In genomic region chr9:124780757-124781151, GRCh38 we compare ENCODE assay signal across 24 cellular contexts. TPM values are rescaled to one million over a fixed set of nuclear protein-coding genes. Genes with fewer than 3 reads are reported as not detected.
DNase-seq lines count a peak whose midpoint lies in the region; ATAC-seq and TF ChIP-seq lines count a peak whose summit lies in the region.
"Had no signal": no experiment of that assay in that cellular context is flagged by ENCODE, and none has a peak within 500 bp of the region (broad histone marks: within the 10 kb centered on the region; RNA-seq: fewer than 3 reads in every experiment).

No MANE protein-coding gene starts in this region.

- no peak overlapping the region for H3K23ac ChIP-seq in mesenchymal stem cell (ENCODE audit: low read length in 2 of 2)

- no peak overlapping the region for H3K14ac ChIP-seq in mesenchymal stem cell (ENCODE audit: low read length in 2 of 2)

- peak overlapping the region; percentile 90 for H2AK5ac ChIP-seq in mesenchymal stem cell (ENCODE audit: low read length, severe bottlenecking)

- DNase-seq in GM13977 (ENCODE audit: low spot score) = peak; percentile 14
- no peak for DNase-seq in RWPE1 (ENCODE audit: low spot score)
- DNase-seq in mesenchymal stem cell = no peak
- DNase-seq in spleen = peak; percentile 56
- DNase-seq in mesenteric fat pad (ENCODE audit: low spot score) = no peak
- no peak for DNase-seq in Ammon's horn (ENCODE audit: low spot score)
- DNase-seq: activated CD8-positive, alpha-beta T cell treated with anti-CD3 and anti-CD28 coated beads, Interleukin-2, amount 10 ng/mL, durations not matched to agents 7 days and 5 days; activated naive CD8-positive, alpha-beta T cell treated with anti-CD3 and anti-CD28 coated beads for 36 hours; CD8-positive, alpha-beta memory T cell; DMS53; effector memory CD8-positive, alpha-beta T cell; NCI-H187; nucleus accumbens; PC-3; stimulated activated CD4-positive, alpha-beta T cell treated with anti-CD3 and anti-CD28 coated beads, Interleukin-15, amount 100 ng/mL, for 24 hours had no signal

- CTCF ChIA-PET in RWPE1 (lab: Yijun Ruan, JAX) = interaction anchor here (15.3 kb wide), 1 partner anchor 67 kb away, joined by 761 read pairs; the partner anchor contains the start of gene WDR38

- peaks cover 17% of the 10 kb centered on the region for H3K79me1 ChIP-seq in mesenchymal stem cell (replicated peaks; ENCODE audit: low read length, poor library complexity, severe bottlenecking)

- H3K27me3 ChIP-seq in mesenchymal stem cell (ENCODE audit: control insufficient read depth in 1 of 2, insufficient read depth in 1 of 2, low read length in 2 of 2) (no peaks in the 10 kb centered on the region), spleen (replicated peaks in 1 of 7) (peaks cover 0 to 21% (median 13%) of the 10 kb centered on the region in 7 donors)
- H3K27me3 ChIP-seq: SJSA1, suprapubic skin had no signal

- 98% methylated on average over 4 of the region's 4 CpGs for WGBS in mesenchymal stem cell
- 79 to 98% (median 94%) methylated on average over 4 of the region's 4 CpGs for WGBS in spleen, 5 donors

- in situ Hi-C loops in GM13977 (cut with MboI; ENCODE audit: low pct_unique_long_range_greater_than_20kb, low sequenced_read_pairs, unreplicated experiment) = loop anchor here (25.0 kb wide), 1 partner anchor 582 kb away; no protein-coding TSS in a partner anchor

- H3K9me3 ChIP-seq in mesenchymal stem cell (ENCODE audit: control insufficient read depth, low read length) = no peaks in the 10 kb centered on the region
- H3K9me3 ChIP-seq in spleen = no peaks in the 10 kb centered on the region
- H3K9me3 ChIP-seq: suprapubic skin had no signal

- H3K18ac ChIP-seq in mesenchymal stem cell (ENCODE audit: low read depth in 1 of 2, low read length in 2 of 2) = peak overlapping the region in 1 of 2 experiments; percentile 0

- no peak overlapping the region for H2BK15ac ChIP-seq in mesenchymal stem cell (ENCODE audit: low read depth, poor library complexity, severe bottlenecking)

- no peak overlapping the region for H3K9ac ChIP-seq in mesenchymal stem cell (ENCODE audit: low read length)
- H3K9ac ChIP-seq: KMS-11 had no signal

- no peak overlapping the region for H2AFZ ChIP-seq in mesenchymal stem cell (ENCODE audit: low read depth, low read length)

- H3K4me1 ChIP-seq in mesenchymal stem cell (ENCODE audit: control insufficient read depth, insufficient read depth, low read depth, low read length) = peaks cover 40% of the 10 kb centered on the region
- peaks cover 10 to 90% (median 59%) of the 10 kb centered on the region in 6 donors for H3K4me1 ChIP-seq in spleen

- H2BK5ac ChIP-seq in mesenchymal stem cell (ENCODE audit: low read depth, low read length, poor library complexity, severe bottlenecking) = no peak overlapping the region

- POLR2A ChIA-PET in RWPE1 (lab: Yijun Ruan, JAX; ENCODE audit: low non-redundant PET) = no interaction called here

- no peak overlapping the region for H2BK120ac ChIP-seq in mesenchymal stem cell (ENCODE audit: low read depth, low read length)

- no peak for TF ChIP-seq CTCF in GM13977 (IDR thresholded peaks at IDR 0.05; ENCODE audit: extremely low read depth, insufficient read depth, missing control alignments)
- no peak for TF ChIP-seq CTCF in RWPE1 (conservative IDR thresholded peaks at IDR 0.05; ENCODE audit: low read depth)
- no peak for TF ChIP-seq CTCF in spleen (IDR thresholded peaks at IDR 0.05 in 8 of 11, conservative IDR thresholded peaks at IDR 0.05 in 3 of 11)

- H3K27ac ChIP-seq in RWPE1 = peak overlapping the region; percentile 90
- H3K27ac ChIP-seq in mesenchymal stem cell (ENCODE audit: low read length, poor library complexity, severe bottlenecking) = no peak overlapping the region
- peak overlapping the region in 4 of 8 donors; percentile 4 to 88 (median 80) for H3K27ac ChIP-seq in spleen
- H3K27ac ChIP-seq: KMS-11, SJSA1 had no signal

- no peak overlapping the region for H3K4me3 ChIP-seq in mesenchymal stem cell (ENCODE audit: insufficient read depth in 1 of 2, low read depth in 1 of 2, low read length in 2 of 2)
- peak overlapping the region in 1 of 8 donors; percentile 74 for H3K4me3 ChIP-seq in spleen
- H3K4me3 ChIP-seq: GM12878, GM23338, SJSA1, suprapubic skin had no signal

- no peak overlapping the region for H3K4ac ChIP-seq in mesenchymal stem cell (ENCODE audit: low read depth in 1 of 2, low read length in 2 of 2)

- H4K8ac ChIP-seq in mesenchymal stem cell (ENCODE audit: low read length) = no peak overlapping the region

- TF ChIP-seq POLR2A in spleen (IDR thresholded peaks at IDR 0.05) = no peak

- intact Hi-C loops in spleen (cut with DNase I; ENCODE audit: low total_unique reads) = no loop called here

- ATAC-seq in HG03442 (IDR thresholded peaks at IDR 0.05; ENCODE audit: unreplicated experiment) (no peak), GM18861 (IDR thresholded peaks at IDR 0.05; ENCODE audit: unreplicated experiment) (no peak)
- ATAC-seq: activated CD8-positive, alpha-beta T cell treated with anti-CD3 and anti-CD28 coated beads, Interleukin-2, amount 10 ng/mL, durations not matched to agents 7 days and 5 days; effector memory CD8-positive, alpha-beta T cell; GM12878; PC-3 had no signal

- H4K91ac ChIP-seq in mesenchymal stem cell (ENCODE audit: low read length) = no peak overlapping the region

- H2BK12ac ChIP-seq in mesenchymal stem cell (ENCODE audit: low read length in 2 of 2) = peak overlapping the region in 1 of 2 experiments; percentile 11

- H3K36me3 ChIP-seq in mesenchymal stem cell (ENCODE audit: control insufficient read depth in 1 of 2, insufficient read depth in 2 of 2, low read depth in 1 of 2, low read length in 2 of 2) = no peaks in the 10 kb centered on the region
- H3K36me3 ChIP-seq in spleen = no peaks in the 10 kb centered on the region
- H3K36me3 ChIP-seq: SJSA1, suprapubic skin had no signal

- H3K4me2 ChIP-seq in mesenchymal stem cell (ENCODE audit: low read length, poor library complexity, severe bottlenecking) = no peak overlapping the region
- H3K4me2 ChIP-seq: KMS-11 had no signal

RNA-seq across cellular contexts. Expression of gene OLFML2A, which starts 3.8 kb away (rescaled TPM):
- 14.3 TPM for polyA plus RNA-seq in mesenchymal stem cell (2013, experiment 1 of 2)
- 14.4 TPM for polyA plus RNA-seq in mesenchymal stem cell (2013, experiment 2 of 2)
- total RNA-seq in spleen (100 to 1,000 TPM in 6 of 7 donors, 10 to 100 TPM in 1; 44.0 to 187 (median 139) TPM), mesenteric fat pad (10.7 TPM)
- polyA plus RNA-seq in spleen = 10 to 100 TPM in 1 of 3 donors, 1 to 10 TPM in 2; 3.0 to 12.5 (median 3.2) TPM
- total RNA-seq: activated CD8-positive, alpha-beta T cell treated with anti-CD3 and anti-CD28 coated beads, Interleukin-2, amount 10 ng/mL, durations not matched to agents 7 days and 5 days; activated naive CD8-positive, alpha-beta T cell treated with anti-CD3 and anti-CD28 coated beads for 36 hours; activated T-helper 1 cell treated with anti-CD3 and anti-CD28 coated beads, Interleukin-12 subunit alpha, Interleukin-12 subunit beta, Interleukin-2, Interleukin-4 antibody, amounts not matched to agents 30 ng/mL and 10 ng/mL and 1 ng/mL, durations not matched to agents 14 hours and 24 hours and 36 hours; CD8-positive, alpha-beta memory T cell; T-helper 2 cell treated with Interferon-gamma antibody and Interleukin-4, amounts not matched to agents 100 ng/mL and 5 ng/mL, for 36 hours had no signal
- polyA plus RNA-seq: CD8-positive, alpha-beta memory T cell had no signal

RNA-seq across cellular contexts. Expression of gene NR6A1, which starts 9.6 kb away (rescaled TPM):
- 0.66 TPM for polyA plus RNA-seq in mesenchymal stem cell (2013, experiment 1 of 2)
- 0.74 TPM for polyA plus RNA-seq in mesenchymal stem cell (2013, experiment 2 of 2)
- 1 to 10 TPM; 1.7 to 3.7 (median 2.5) TPM for total RNA-seq in spleen
- under 1 TPM; 0.14 to 0.35 (median 0.24) TPM for polyA plus RNA-seq in spleen
- total RNA-seq in mesenteric fat pad = 0.64 TPM
- polyA plus RNA-seq: CD8-positive, alpha-beta memory T cell had no signal

Comparison
In these comparisons a context has a peak if more than half of its experiments do, and no peak if none do; other contexts are left out.
1. DNase-seq: peak in GM13977 (single experiment) and spleen (single experiment); none in RWPE1 (single experiment), mesenchymal stem cell (single experiment), mesenteric fat pad (single experiment) and Ammon's horn (single experiment).